27 cellular contexts compared by ENCODE assay signal in genomic region chr15:39777497-39777896, GRCh38. TPM values are rescaled to one million over a fixed set of nuclear protein-coding genes. Genes with fewer than 3 reads are reported as not detected.
DNase-seq lines count a peak whose midpoint lies in the region; ATAC-seq and TF ChIP-seq lines count a peak whose summit lies in the region.
"Had no signal": no experiment of that assay in that cellular context is flagged by ENCODE, and none has a peak within 500 bp of the region (broad histone marks: within the 10 kb centered on the region; RNA-seq: fewer than 3 reads in every experiment).

No MANE protein-coding gene starts in this region.

- peak overlapping the region; percentile 66 for H3K27ac ChIP-seq in ectodermal cell (ENCODE audit: insufficient read depth, low read depth, low read length, poor library complexity, severe bottlenecking)
- H3K27ac ChIP-seq in tibial artery, result no peak overlapping the region
- H3K27ac ChIP-seq: ascending aorta, BLaER1, gastroesophageal sphincter, KMS-11, left lung, SK-N-MC had no signal

- peak overlapping the region; percentile 55 for H3K4me2 ChIP-seq in Loucy (ENCODE audit: low read depth, low read length, poor library complexity, severe bottlenecking)
- H3K4me2 ChIP-seq: BLaER1, KMS-11, smooth muscle cell had no signal

- peak overlapping the region; percentile 24 for H3K4me3 ChIP-seq in Loucy (ENCODE audit: low read length, poor library complexity, severe bottlenecking)
- H3K4me3 ChIP-seq in ectodermal cell (ENCODE audit: insufficient read depth, low read depth, low read length), result no peak overlapping the region
- H3K4me3 ChIP-seq in neuron (ENCODE audit: low read length), result peak overlapping the region; percentile 32
- no peak overlapping the region for H3K4me3 ChIP-seq in tibial artery
- H3K4me3 ChIP-seq: ascending aorta, BLaER1, esophagus squamous epithelium, gastroesophageal sphincter, left lung, SK-N-MC, smooth muscle cell had no signal

- H3K9ac ChIP-seq in Loucy (ENCODE audit: low read depth, low read length, poor library complexity, severe bottlenecking), result peak overlapping the region; percentile 29
- H3K9ac ChIP-seq: BLaER1, KMS-11 had no signal

- 78 to 88% methylated on average over 4 of the region's 4 CpGs for WGBS in ectodermal cell, 2 experiments

- H3K9me3 ChIP-seq in Loucy (ENCODE audit: insufficient read depth, low read depth, low read length), result no peaks in the 10 kb centered on the region
- H3K9me3 ChIP-seq in ectodermal cell (ENCODE audit: control insufficient read depth, low read length), result no peaks in the 10 kb centered on the region
- H3K9me3 ChIP-seq in neuron (ENCODE audit: low read length), result no peaks in the 10 kb centered on the region
- H3K9me3 ChIP-seq in tibial artery, result no peaks in the 10 kb centered on the region
- H3K9me3 ChIP-seq: ascending aorta, BLaER1, Caco-2, esophagus squamous epithelium, gastroesophageal sphincter, left lung had no signal

- no peaks in the 10 kb centered on the region for H3F3A ChIP-seq in Loucy (ENCODE audit: low read depth)

- no peaks in the 10 kb centered on the region for H3K36me3 ChIP-seq in Loucy (ENCODE audit: insufficient read depth, low read length)
- no peaks in the 10 kb centered on the region for H3K36me3 ChIP-seq in ectodermal cell (ENCODE audit: control insufficient read depth, insufficient read depth, low read length)
- no peaks in the 10 kb centered on the region for H3K36me3 ChIP-seq in neuron (ENCODE audit: insufficient read depth, low read length)
- H3K36me3 ChIP-seq in tibial artery, result no peaks in the 10 kb centered on the region
- H3K36me3 ChIP-seq: ascending aorta, BLaER1, esophagus squamous epithelium, gastroesophageal sphincter, left lung had no signal

- ATAC-seq in GM18870 (IDR thresholded peaks at IDR 0.05; ENCODE audit: unreplicated experiment), result peak; percentile 39
- no peak for ATAC-seq in HG03521 (IDR thresholded peaks at IDR 0.05; ENCODE audit: unreplicated experiment)
- ATAC-seq: activated CD8-positive, alpha-beta T cell treated with anti-CD3 and anti-CD28 coated beads for 36 hours; gastroesophageal sphincter; left lung; T-helper 17 cell had no signal

- intact Hi-C loops in tibial artery (cut with DNase I; ENCODE audit: low total_unique reads), result no loop called here

- DNase-seq in tibial artery, result no peak
- DNase-seq in islet precursor cell, result no peak
- no peak for DNase-seq in NAMALWA (ENCODE audit: low spot score)
- DNase-seq: activated CD8-positive, alpha-beta T cell treated with anti-CD3 and anti-CD28 coated beads for 36 hours; activated effector memory CD4-positive, alpha-beta T cell treated with Interleukin-2 at 50 U/mL for 16 hours; activated naive CD8-positive, alpha-beta T cell treated with anti-CD3 and anti-CD28 coated beads, Interleukin-2, amount 10 ng/mL, durations not matched to agents 7 days and 5 days; Caco-2; central memory CD4-positive, alpha-beta T cell; esophagus squamous epithelium; GDM1; hypothalamus; left lung; mesendoderm; NCI-H446; retina; T-helper 17 cell had no signal

- no peaks in the 10 kb centered on the region for H3K79me2 ChIP-seq in Loucy (ENCODE audit: insufficient read depth, low read length)

- H3K27me3 ChIP-seq in Loucy (ENCODE audit: insufficient read depth, low read length, poor library complexity, severe bottlenecking) (no peaks in the 10 kb centered on the region), ectodermal cell (ENCODE audit: control insufficient read depth, insufficient read depth, low read length, poor library complexity, severe bottlenecking) (no peaks in the 10 kb centered on the region), neuron (ENCODE audit: insufficient read depth, low read length) (no peaks in the 10 kb centered on the region), tibial artery (no peaks in the 10 kb centered on the region)
- H3K27me3 ChIP-seq: ascending aorta, BLaER1, esophagus squamous epithelium, gastroesophageal sphincter, left lung had no signal

- H3K4me1 ChIP-seq in Loucy (ENCODE audit: insufficient read depth, low read length, poor library complexity, severe bottlenecking) (peaks cover 54% of the 10 kb centered on the region), ectodermal cell (ENCODE audit: control insufficient read depth, insufficient read depth, low read length) (peaks cover 6% of the 10 kb centered on the region), neuron (ENCODE audit: insufficient read depth, low read length) (peaks cover 29% of the 10 kb centered on the region), tibial artery (peaks cover 0 to 5% (median 0%) of the 10 kb centered on the region in 4 donors)

- no peaks in the 10 kb centered on the region for H3K9me2 ChIP-seq in Loucy (replicated peaks; ENCODE audit: low read depth, low read length)

- peak overlapping the region; percentile 40; the same call in 1 of the 2 replicates for H2AFZ ChIP-seq in Loucy (ENCODE audit: low read length)
- H2AFZ ChIP-seq in neuron (ENCODE audit: low read depth, low read length), result peak overlapping the region; percentile 47

- TF ChIP-seq CTCF in Loucy (conservative IDR thresholded peaks at IDR 0.05; ENCODE audit: low read length) (no peak), tibial artery (IDR thresholded peaks at IDR 0.05) (no peak)

- H4K20me1 ChIP-seq in Loucy (ENCODE audit: insufficient read depth, low read length, poor library complexity, severe bottlenecking), result no peaks in the 10 kb centered on the region
- H4K20me1 ChIP-seq: BLaER1 had no signal

RNA-seq across cellular contexts. Expression of gene FSIP1, which starts 5.1 kb away (rescaled TPM):
- 4.5 TPM for polyA plus RNA-seq in ectodermal cell (2013, experiment 1 of 4)
- 3.2 TPM for polyA plus RNA-seq in ectodermal cell (2013, experiment 2 of 4)
- polyA plus RNA-seq in ectodermal cell (2013, experiment 3 of 4), result 2.4 TPM
- polyA plus RNA-seq in ectodermal cell (2013, experiment 4 of 4), result 3.4 TPM

Comparison
In these comparisons a context has a peak if more than half of its experiments do, and no peak if none do; other contexts are left out.
1. H3K4me3 ChIP-seq: peak in Loucy (single experiment) and neuron (single experiment); none in ectodermal cell (single experiment) and tibial artery (0 of 2).